ENCODE assay signal across 28 cellular contexts in the genomic region with DNA sequence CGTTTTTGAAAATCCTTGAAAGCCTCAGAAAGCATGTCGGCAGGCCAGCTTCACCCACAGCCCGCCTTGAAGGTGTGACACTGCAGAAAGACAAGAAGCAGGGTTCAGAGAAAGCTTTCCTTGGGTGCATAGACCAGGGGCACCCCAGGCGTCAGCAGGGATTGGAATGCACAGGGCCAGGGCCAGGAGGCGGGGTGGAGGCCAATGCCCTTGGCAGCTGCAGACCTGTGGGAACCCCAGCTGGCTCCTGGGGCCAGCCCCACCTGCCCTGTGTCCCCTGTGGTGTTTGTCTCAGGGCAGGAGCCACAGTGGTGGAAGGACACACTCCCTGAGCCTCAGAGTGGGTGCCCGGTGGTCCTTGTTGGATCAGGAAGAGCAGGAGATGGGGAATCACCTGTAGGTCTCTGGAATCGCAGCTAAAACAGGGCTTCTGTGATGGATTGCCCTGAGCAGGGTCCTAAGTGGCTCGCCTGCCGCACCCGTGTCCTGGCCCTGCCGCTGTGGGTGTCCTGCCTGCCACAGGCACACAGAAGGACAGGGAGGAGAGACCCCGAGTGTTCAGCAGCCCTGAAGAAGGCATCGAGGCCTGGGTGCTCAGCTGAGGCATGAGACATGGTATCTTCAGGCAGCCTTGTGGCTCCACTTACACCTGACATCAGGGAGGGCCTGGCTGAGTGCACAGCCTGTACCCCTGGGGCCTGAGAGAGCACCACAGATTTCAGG. TPM values are rescaled to one million over a fixed set of nuclear protein-coding genes. Genes with fewer than 3 reads are reported as not detected.
"Had no signal": no experiment of that assay in that cellular context is flagged by ENCODE, and none has a peak within 500 bp of the region (broad histone marks: within the 10 kb centered on the region; RNA-seq: fewer than 3 reads in every experiment).

No MANE protein-coding gene starts in this region.

- H3K27ac ChIP-seq: colonic mucosa, epithelial cell of prostate, heart left ventricle, neutrophil, sigmoid colon, thoracic aorta had no signal

- H3K4me3 ChIP-seq: colonic mucosa, heart left ventricle, lung, sigmoid colon, smooth muscle cell, thoracic aorta had no signal

- H3K4me3 Mint-ChIP-seq: activated naive CD8-positive, alpha-beta T cell treated with anti-CD3 and anti-CD28 coated beads for 36 hours; central memory CD8-positive, alpha-beta T cell; mesothelial cell of epicardium; naive thymus-derived CD8-positive, alpha-beta T cell; type B pancreatic cell; WTC11 had no signal

- H3K36me3 Mint-ChIP-seq: activated naive CD8-positive, alpha-beta T cell treated with anti-CD3 and anti-CD28 coated beads for 36 hours; mesothelial cell of epicardium; naive thymus-derived CD8-positive, alpha-beta T cell; type B pancreatic cell; WTC11 had no signal

- DNase-seq: activated CD4-positive, alpha-beta T cell treated with anti-CD3 and anti-CD28 coated beads for 4 hours; activated CD4-positive, alpha-beta T cell treated with anti-CD3 and anti-CD28 coated beads, Interleukin-2, amount 50 U/mL, for 48 hours; activated CD8-positive, alpha-beta memory T cell treated with anti-CD3 and anti-CD28 coated beads, Interleukin-2, amount 50 U/mL, for 48 hours; activated naive CD4-positive, alpha-beta T cell treated with Interleukin-2 at 50 U/mL for 16 hours; activated naive CD8-positive, alpha-beta T cell treated with anti-CD3 and anti-CD28 coated beads for 36 hours; activated T-cell treated with anti-CD3 and anti-CD28 coated beads, Interleukin-2, amount 50 U/mL, for 48 hours; colonic mucosa; left colon; naive thymus-derived CD8-positive, alpha-beta T cell; sigmoid colon; stimulated activated CD4-positive, alpha-beta T cell treated with anti-CD3 and anti-CD28 coated beads, Interleukin-4, amount 100 ng/mL, for 1 hour; stimulated activated naive CD4-positive, alpha-beta T cell treated with Interleukin-2 at 50 U/mL for 16 hours; T-helper 9 cell had no signal

- ATAC-seq: heart left ventricle; left colon; naive thymus-derived CD8-positive, alpha-beta T cell had no signal

- H3K9me3 Mint-ChIP-seq: activated naive CD8-positive, alpha-beta T cell treated with anti-CD3 and anti-CD28 coated beads for 36 hours; central memory CD8-positive, alpha-beta T cell; mesothelial cell of epicardium; type B pancreatic cell had no signal

- H3K27me3 Mint-ChIP-seq: activated naive CD8-positive, alpha-beta T cell treated with anti-CD3 and anti-CD28 coated beads for 36 hours had no signal

- H3K9me3 ChIP-seq: colonic mucosa, neutrophil, thoracic aorta had no signal

- H3K27ac Mint-ChIP-seq: activated naive CD8-positive, alpha-beta T cell treated with anti-CD3 and anti-CD28 coated beads for 36 hours; mesothelial cell of epicardium; type B pancreatic cell; WTC11 had no signal

- H3K4me1 ChIP-seq: colonic mucosa, heart left ventricle, sigmoid colon had no signal

- H3K4me1 Mint-ChIP-seq: central memory CD8-positive, alpha-beta T cell had no signal

- H3K27me3 ChIP-seq: colonic mucosa, neutrophil, sigmoid colon had no signal

- H3K36me3 ChIP-seq: colonic mucosa, heart left ventricle, neutrophil, sigmoid colon, thoracic aorta had no signal

RNA-seq across cellular contexts. Expression of a gene that starts 32.5 kb away (rescaled TPM):
- total RNA-seq: activated CD8-positive, alpha-beta memory T cell treated with anti-CD3 and anti-CD28 coated beads for 36 hours; activated naive CD8-positive, alpha-beta T cell treated with anti-CD3 and anti-CD28 coated beads for 36 hours; colonic mucosa; left colon; naive thymus-derived CD8-positive, alpha-beta T cell; thoracic aorta had no signal
- polyA plus RNA-seq: naive thymus-derived CD8-positive, alpha-beta T cell had no signal

RNA-seq across cellular contexts. Expression of a gene that starts 40.1 kb away (rescaled TPM):
- total RNA-seq: activated CD8-positive, alpha-beta memory T cell treated with anti-CD3 and anti-CD28 coated beads for 36 hours; activated naive CD8-positive, alpha-beta T cell treated with anti-CD3 and anti-CD28 coated beads for 36 hours; astrocyte; fibroblast of villous mesenchyme; heart left ventricle; lung; mesothelial cell of epicardium; naive thymus-derived CD8-positive, alpha-beta T cell; renal cortical epithelial cell; sigmoid colon; smooth muscle cell; T-helper 1 cell treated with Interleukin-12 subunit alpha and Interleukin-12 subunit beta and Interleukin-4 antibody, amounts not matched to agents 30 ng/mL and 1 ng/mL, for 36 hours; thoracic aorta; WTC11 had no signal
- polyA plus RNA-seq: heart left ventricle; lung; naive thymus-derived CD8-positive, alpha-beta T cell; smooth muscle cell had no signal
